ENCODE assay signal across 8 cellular contexts in the genomic region with DNA sequence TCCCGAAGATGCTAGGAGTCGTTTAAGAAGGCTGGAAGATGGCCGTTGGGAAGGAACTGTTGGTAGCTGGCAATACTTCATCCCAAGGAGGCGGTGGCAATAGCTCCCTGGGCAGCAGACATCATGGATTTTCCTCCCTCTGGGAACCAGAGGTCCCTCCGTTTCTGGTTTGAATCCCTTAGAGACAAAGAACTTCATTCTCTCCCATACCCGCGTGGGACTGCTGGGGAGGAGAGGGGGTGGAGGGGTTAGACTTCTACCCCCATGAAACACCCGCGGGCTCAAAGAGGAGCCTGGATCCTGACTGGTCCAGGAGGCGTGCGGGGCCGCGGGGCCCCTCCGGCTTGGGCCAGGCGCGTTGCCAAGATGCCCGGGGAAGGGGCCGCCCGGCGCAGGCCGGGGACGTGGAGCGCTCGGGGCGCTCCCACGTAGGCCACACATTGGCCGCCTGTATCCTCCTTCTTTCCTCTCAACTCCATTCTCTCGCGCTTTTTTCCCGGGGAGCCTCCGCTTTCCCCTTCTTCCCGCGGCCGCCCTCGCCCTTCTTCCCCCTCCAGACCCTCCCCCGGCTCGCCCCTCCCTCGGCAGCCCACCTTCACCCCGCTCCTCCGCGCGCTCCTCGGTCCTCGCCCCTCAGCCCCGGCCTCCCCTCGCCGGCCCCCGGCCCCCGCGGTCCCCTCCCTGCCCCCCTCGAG. TPM values are rescaled to one million over a fixed set of nuclear protein-coding genes. Genes with fewer than 3 reads are reported as not detected.
DNase-seq lines count a peak whose midpoint lies in the region; ATAC-seq and TF ChIP-seq lines count a peak whose summit lies in the region.

No MANE protein-coding gene starts in this region.

- intact Hi-C loops in Calu3 (cut with micrococcal nuclease; ENCODE audit: unreplicated experiment), result loop anchor here (1.0 kb wide), 1 partner anchor 8 kb away; no protein-coding TSS in a partner anchor

- H3K27ac ChIP-seq in Peyer's patch (peak overlapping the region; percentile 89 to 99 (median 97)), skeletal muscle tissue (ENCODE audit: low read depth, low read length) (peak overlapping the region; percentile 91)

- H3K27me3 Mint-ChIP-seq in Calu3 (ENCODE audit: unreplicated experiment), result no peaks in the 10 kb centered on the region

- H3K9me3 ChIP-seq in Peyer's patch (no peaks in the 10 kb centered on the region), skeletal muscle tissue (ENCODE audit: control insufficient read depth in 3 of 3, low read length in 3 of 3) (no peaks in the 10 kb centered on the region)

- TF ChIP-seq POLR2A in Peyer's patch (IDR thresholded peaks at IDR 0.05), result no peak

- peak; percentile 95 for DNase-seq in Calu3
- peak; percentile 25 for DNase-seq in HEK293T (ENCODE audit: extremely low spot score)
- DNase-seq in Peyer's patch, result peak in 2 of 3 donors; percentile 60 to 70
- peak; percentile 39 to 69 for DNase-seq in T47D (ENCODE audit: low read depth in 1 of 2, low spot score in 1 of 2)
- DNase-seq in iris pigment epithelial cell (ENCODE audit: low read depth), result peak; percentile 49

- H3K4me1 Mint-ChIP-seq in Calu3 (ENCODE audit: low read depth, unreplicated experiment), result peaks cover 48% of the 10 kb centered on the region

- H3K27me3 ChIP-seq in Peyer's patch (no peaks in the 10 kb centered on the region), skeletal muscle tissue (ENCODE audit: control insufficient read depth in 3 of 3, insufficient read depth in 3 of 3, low read length in 3 of 3) (no peaks in the 10 kb centered on the region)

- ATAC-seq in GM21515 (IDR thresholded peaks at IDR 0.05; ENCODE audit: unreplicated experiment) (no peak), HG03097 (IDR thresholded peaks at IDR 0.05; ENCODE audit: low FRiP score, unreplicated experiment) (no peak)

- in situ Hi-C loops in T47D (cut with HindIII; ENCODE audit: low pct_unique_long_range_greater_than_20kb, low sequenced_read_pairs), result no loop called here

- POLR2A ChIA-PET in HEK293T (lab: Yijun Ruan, JAX), result interaction anchor here (0.6 to 10.8 kb wide), 16 partner anchors 8 to 163 kb away, joined by 3 to 135 read pairs (median 4); partner anchors contain the start of genes CASC3 and NR1D1

- no peaks in the 10 kb centered on the region for H3K9me3 Mint-ChIP-seq in Calu3 (ENCODE audit: low read depth, unreplicated experiment)

- peaks cover 0 to 8% (median 0%) of the 10 kb centered on the region in 3 donors for H3K36me3 ChIP-seq in Peyer's patch
- peaks cover 3 to 4% (median 4%) of the 10 kb centered on the region in 3 donors for H3K36me3 ChIP-seq in skeletal muscle tissue (ENCODE audit: control insufficient read depth in 3 of 3, insufficient read depth in 3 of 3, low read length in 3 of 3)

- H3K4me3 ChIP-seq in Peyer's patch (peak overlapping the region; percentile 95 to 99 (median 98)), skeletal muscle tissue (ENCODE audit: low read length in 3 of 3) (peak overlapping the region; percentile 79 to 91 (median 84))

- peaks cover 76% of the 10 kb centered on the region for H3K36me3 Mint-ChIP-seq in Calu3 (ENCODE audit: insufficient read depth, unreplicated experiment)

- H3K4me1 ChIP-seq in Peyer's patch, result peaks cover 0 to 28% (median 3%) of the 10 kb centered on the region in 4 donors
- H3K4me1 ChIP-seq in skeletal muscle tissue (ENCODE audit: control insufficient read depth in 3 of 3, insufficient read depth in 3 of 3, low read length in 3 of 3), result peaks cover 20 to 32% (median 25%) of the 10 kb centered on the region in 3 donors

- CTCF ChIA-PET in Calu3 (lab: Charles Lee), result interaction anchor here (0.5 to 9.7 kb wide), 51 partner anchors 9 to 1563 kb away, joined by 3 to 386 read pairs (median 5); partner anchors contain the start of genes CASC3, CSF3, MED24 and NR1D1
- CTCF ChIA-PET in HEK293T (lab: Yijun Ruan, JAX), result interaction anchor here (0.7 to 3.7 kb wide), 6 partner anchors 8 to 163 kb away, joined by 3 to 22 read pairs (median 4); no protein-coding TSS in a partner anchor

- no TSS peak for BruUV-seq in Calu3 (replicated peaks; lab: Mats Ljungman, UMichigan)

- peak overlapping the region; percentile 86 for H3K4me3 Mint-ChIP-seq in Calu3 (ENCODE audit: low read depth, unreplicated experiment)

- peak overlapping the region; percentile 90 to 91 (median 91) for H3K9ac ChIP-seq in skeletal muscle tissue (ENCODE audit: low read depth in 1 of 3, low read length in 3 of 3)

- H3K27ac Mint-ChIP-seq in Calu3 (ENCODE audit: unreplicated experiment), result peak overlapping the region; percentile 53

- TF ChIP-seq CTCF in Calu3 (IDR thresholded peaks at IDR 0.05; ENCODE audit: unreplicated experiment) (no peak), Peyer's patch (IDR thresholded peaks at IDR 0.05) (no peak)

TF ChIP-seq in HEK293T, 16 proteins besides CTCF, POLR2A, EP300 and RAD21:
- TF ChIP-seq L3MBTL2 (conservative IDR thresholded peaks at IDR 0.05), result no peak
- no peak for TF ChIP-seq HDGF (IDR thresholded peaks at IDR 0.05; ENCODE audit: borderline replicate concordance)
- TF ChIP-seq ZNF384 (IDR thresholded peaks at IDR 0.05), result no peak
- TF ChIP-seq ELF4 (IDR thresholded peaks at IDR 0.05), result no peak
- no peak for TF ChIP-seq SUZ12 (IDR thresholded peaks at IDR 0.05)
- no peak for TF ChIP-seq CTBP1 (IDR thresholded peaks at IDR 0.05; ENCODE audit: borderline replicate concordance)
- no peak for TF ChIP-seq FOXK2 (IDR thresholded peaks at IDR 0.05)
- no peak for TF ChIP-seq FOXA1 (IDR thresholded peaks at IDR 0.05)
- TF ChIP-seq SP1 (IDR thresholded peaks at IDR 0.05), result no peak
- no peak for TF ChIP-seq BHLHE40 (IDR thresholded peaks at IDR 0.05; ENCODE audit: borderline replicate concordance)
- no peak for TF ChIP-seq TARDBP (IDR thresholded peaks at IDR 0.05)
- TF ChIP-seq NFRKB (IDR thresholded peaks at IDR 0.05), result no peak
- no peak for TF ChIP-seq LEF1 (IDR thresholded peaks at IDR 0.05; ENCODE audit: borderline replicate concordance)
- no peak for TF ChIP-seq ARNT (IDR thresholded peaks at IDR 0.05)
- no peak for TF ChIP-seq PKNOX1 (IDR thresholded peaks at IDR 0.05)
TF ChIP-seq in HEK293T: peak in this region for 0.

RNA-seq across cellular contexts. Expression of gene MSL1, which starts 0.4 kb away (rescaled TPM):
- total RNA-seq in Calu3 (2022) (505 and 524 TPM in 2 replicates), Peyer's patch (100 to 1,000 TPM in 3 of 4 donors, 10 to 100 TPM in 1; 86.3 to 207 (median 117) TPM), skeletal muscle tissue (53.8 TPM)

RNA-seq across cellular contexts. Expression of gene CASC3, which starts 19.0 kb away (rescaled TPM):
- total RNA-seq in Calu3 (2022) (541 and 621 TPM in 2 replicates), Peyer's patch (100 to 1,000 TPM in 1 of 4 donors, 10 to 100 TPM in 3; 54.6 to 138 (median 57.5) TPM), skeletal muscle tissue (21.4 TPM)

RNA-seq across cellular contexts. Expression of gene NR1D1, which starts 20.9 kb away (rescaled TPM):
- 35.0 and 36.4 TPM in 2 replicates for total RNA-seq in Calu3 (2022)
- total RNA-seq in Peyer's patch, result 10 to 100 TPM; 13.2 to 38.8 (median 18.9) TPM
- total RNA-seq in skeletal muscle tissue, result 1.0 TPM

RNA-seq across cellular contexts. Expression of gene RAPGEFL1, which starts 55.9 kb away (rescaled TPM):
- 57.9 and 86.3 TPM in 2 replicates for total RNA-seq in Calu3 (2022)
- 100 to 1,000 TPM in 3 of 4 donors, 10 to 100 TPM in 1; 56.9 to 317 (median 207) TPM for total RNA-seq in Peyer's patch
- 1.0 TPM for total RNA-seq in skeletal muscle tissue

RNA-seq across cellular contexts. Expression of gene THRA, which starts 58.6 kb away (rescaled TPM):
- total RNA-seq in Calu3 (2022) (107 and 133 TPM in 2 replicates), Peyer's patch (10 to 100 TPM; 43.4 to 80.5 (median 68.5) TPM), skeletal muscle tissue (30.8 TPM)

Comparison
In these comparisons a context has a peak if more than half of its experiments do, and no peak if none do; other contexts are left out.
1. DNase-seq: peak in every context shown above with its lines; median percentile 95 in Calu3; 65 in Peyer's patch; 54 in T47D; 49 in iris pigment epithelial cell; 25 in HEK293T.